In the genomic region with DNA sequence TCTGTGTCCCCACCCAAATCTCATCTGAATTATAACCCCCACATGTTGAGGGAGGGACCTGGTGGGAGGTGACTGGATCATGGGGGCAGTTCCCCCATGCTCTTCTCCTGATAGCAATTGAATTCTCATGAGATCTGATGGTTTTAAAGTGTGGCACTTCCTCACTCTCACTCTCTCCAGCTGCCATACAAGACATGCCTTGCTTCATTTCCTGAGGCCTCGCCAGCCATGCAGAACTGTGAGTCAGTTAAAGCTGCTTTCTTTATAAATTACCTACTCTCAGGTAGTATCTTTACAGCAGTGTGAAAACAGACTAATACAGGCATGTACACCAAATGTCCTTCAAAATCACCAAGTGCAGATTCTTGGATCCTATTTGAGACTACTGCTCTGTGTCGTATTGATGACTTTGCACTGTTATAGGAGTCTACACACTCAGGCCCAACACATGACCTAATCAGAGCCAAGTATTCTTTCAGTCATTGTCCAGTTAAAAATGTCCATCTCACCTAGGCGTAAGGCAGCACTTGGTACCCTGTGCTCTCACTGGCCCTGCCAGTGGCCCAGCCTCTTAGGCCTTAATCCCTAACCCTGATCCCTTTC, we compare ENCODE assay signal across 1 cellular context.
TF ChIP-seq lines count a peak whose summit lies in the region.

No MANE protein-coding gene starts in this region.

TF ChIP-seq in GM23338, 12 proteins besides CTCF, POLR2A, EP300 and RAD21 (continued from another document):
- no peak for TF ChIP-seq ZNF462 (CRISPR knock-in tag; IDR thresholded peaks at IDR 0.05)
- TF ChIP-seq EZH2 (IDR thresholded peaks at IDR 0.05; ENCODE audit: low read depth, unreplicated experiment), result no peak
- TF ChIP-seq CREB1 (CRISPR knock-in tag; IDR thresholded peaks at IDR 0.05; ENCODE audit: low read depth), result no peak
- no peak for TF ChIP-seq ZNF114 (CRISPR knock-in tag; IDR thresholded peaks at IDR 0.05)
- TF ChIP-seq, protein P1, sequence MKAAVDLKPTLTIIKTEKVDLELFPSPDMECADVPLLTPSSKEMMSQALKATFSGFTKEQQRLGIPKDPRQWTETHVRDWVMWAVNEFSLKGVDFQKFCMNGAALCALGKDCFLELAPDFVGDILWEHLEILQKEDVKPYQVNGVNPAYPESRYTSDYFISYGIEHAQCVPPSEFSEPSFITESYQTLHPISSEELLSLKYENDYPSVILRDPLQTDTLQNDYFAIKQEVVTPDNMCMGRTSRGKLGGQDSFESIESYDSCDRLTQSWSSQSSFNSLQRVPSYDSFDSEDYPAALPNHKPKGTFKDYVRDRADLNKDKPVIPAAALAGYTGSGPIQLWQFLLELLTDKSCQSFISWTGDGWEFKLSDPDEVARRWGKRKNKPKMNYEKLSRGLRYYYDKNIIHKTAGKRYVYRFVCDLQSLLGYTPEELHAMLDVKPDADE (IDR thresholded peaks at IDR 0.05), result no peak
- TF ChIP-seq EZH2phosphoT487 (IDR thresholded peaks at IDR 0.05; ENCODE audit: unreplicated experiment), result no peak
- TF ChIP-seq STAT1 (IDR thresholded peaks at IDR 0.05; ENCODE audit: unreplicated experiment), result no peak
TF ChIP-seq in GM23338: peak in this region for 0.
